ENCODE assay signal across 2 cellular contexts in the genomic region with DNA sequence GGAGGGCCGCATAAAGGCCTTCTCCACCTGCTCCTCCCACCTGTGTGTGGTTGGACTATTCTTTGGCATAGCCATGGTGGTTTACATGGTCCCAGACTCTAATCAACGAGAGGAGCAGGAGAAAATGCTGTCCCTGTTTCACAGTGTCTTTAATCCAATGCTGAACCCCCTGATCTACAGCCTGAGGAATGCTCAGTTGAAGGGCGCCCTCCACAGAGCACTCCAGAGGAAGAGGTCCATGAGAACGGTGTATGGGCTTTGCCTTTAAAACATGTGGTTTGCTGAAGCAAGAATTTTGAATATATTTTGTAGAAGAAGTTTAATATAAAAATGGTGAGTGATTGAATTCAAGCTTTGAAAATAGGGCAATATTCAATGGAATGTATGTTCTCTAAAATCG.
TF ChIP-seq lines count a peak whose summit lies in the region.

No MANE protein-coding gene starts in this region.

TF ChIP-seq in GM23338, 12 proteins besides CTCF, POLR2A, EP300 and RAD21 (continued from another document and continues in another):
- TF ChIP-seq, protein P1, sequence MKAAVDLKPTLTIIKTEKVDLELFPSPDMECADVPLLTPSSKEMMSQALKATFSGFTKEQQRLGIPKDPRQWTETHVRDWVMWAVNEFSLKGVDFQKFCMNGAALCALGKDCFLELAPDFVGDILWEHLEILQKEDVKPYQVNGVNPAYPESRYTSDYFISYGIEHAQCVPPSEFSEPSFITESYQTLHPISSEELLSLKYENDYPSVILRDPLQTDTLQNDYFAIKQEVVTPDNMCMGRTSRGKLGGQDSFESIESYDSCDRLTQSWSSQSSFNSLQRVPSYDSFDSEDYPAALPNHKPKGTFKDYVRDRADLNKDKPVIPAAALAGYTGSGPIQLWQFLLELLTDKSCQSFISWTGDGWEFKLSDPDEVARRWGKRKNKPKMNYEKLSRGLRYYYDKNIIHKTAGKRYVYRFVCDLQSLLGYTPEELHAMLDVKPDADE (IDR thresholded peaks at IDR 0.05) = no peak
- TF ChIP-seq, protein P2, sequence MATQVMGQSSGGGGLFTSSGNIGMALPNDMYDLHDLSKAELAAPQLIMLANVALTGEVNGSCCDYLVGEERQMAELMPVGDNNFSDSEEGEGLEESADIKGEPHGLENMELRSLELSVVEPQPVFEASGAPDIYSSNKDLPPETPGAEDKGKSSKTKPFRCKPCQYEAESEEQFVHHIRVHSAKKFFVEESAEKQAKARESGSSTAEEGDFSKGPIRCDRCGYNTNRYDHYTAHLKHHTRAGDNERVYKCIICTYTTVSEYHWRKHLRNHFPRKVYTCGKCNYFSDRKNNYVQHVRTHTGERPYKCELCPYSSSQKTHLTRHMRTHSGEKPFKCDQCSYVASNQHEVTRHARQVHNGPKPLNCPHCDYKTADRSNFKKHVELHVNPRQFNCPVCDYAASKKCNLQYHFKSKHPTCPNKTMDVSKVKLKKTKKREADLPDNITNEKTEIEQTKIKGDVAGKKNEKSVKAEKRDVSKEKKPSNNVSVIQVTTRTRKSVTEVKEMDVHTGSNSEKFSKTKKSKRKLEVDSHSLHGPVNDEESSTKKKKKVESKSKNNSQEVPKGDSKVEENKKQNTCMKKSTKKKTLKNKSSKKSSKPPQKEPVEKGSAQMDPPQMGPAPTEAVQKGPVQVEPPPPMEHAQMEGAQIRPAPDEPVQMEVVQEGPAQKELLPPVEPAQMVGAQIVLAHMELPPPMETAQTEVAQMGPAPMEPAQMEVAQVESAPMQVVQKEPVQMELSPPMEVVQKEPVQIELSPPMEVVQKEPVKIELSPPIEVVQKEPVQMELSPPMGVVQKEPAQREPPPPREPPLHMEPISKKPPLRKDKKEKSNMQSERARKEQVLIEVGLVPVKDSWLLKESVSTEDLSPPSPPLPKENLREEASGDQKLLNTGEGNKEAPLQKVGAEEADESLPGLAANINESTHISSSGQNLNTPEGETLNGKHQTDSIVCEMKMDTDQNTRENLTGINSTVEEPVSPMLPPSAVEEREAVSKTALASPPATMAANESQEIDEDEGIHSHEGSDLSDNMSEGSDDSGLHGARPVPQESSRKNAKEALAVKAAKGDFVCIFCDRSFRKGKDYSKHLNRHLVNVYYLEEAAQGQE (IDR thresholded peaks at IDR 0.05; ENCODE audit: unreplicated experiment) = no peak
- TF ChIP-seq CREB1 (CRISPR knock-in tag; IDR thresholded peaks at IDR 0.05; ENCODE audit: low read depth) = no peak
- no peak for TF ChIP-seq ZNF114 (CRISPR knock-in tag; IDR thresholded peaks at IDR 0.05)
- TF ChIP-seq POLR2AphosphoS5 (IDR thresholded peaks at IDR 0.05; ENCODE audit: low read depth) = no peak
- TF ChIP-seq, protein P3, sequence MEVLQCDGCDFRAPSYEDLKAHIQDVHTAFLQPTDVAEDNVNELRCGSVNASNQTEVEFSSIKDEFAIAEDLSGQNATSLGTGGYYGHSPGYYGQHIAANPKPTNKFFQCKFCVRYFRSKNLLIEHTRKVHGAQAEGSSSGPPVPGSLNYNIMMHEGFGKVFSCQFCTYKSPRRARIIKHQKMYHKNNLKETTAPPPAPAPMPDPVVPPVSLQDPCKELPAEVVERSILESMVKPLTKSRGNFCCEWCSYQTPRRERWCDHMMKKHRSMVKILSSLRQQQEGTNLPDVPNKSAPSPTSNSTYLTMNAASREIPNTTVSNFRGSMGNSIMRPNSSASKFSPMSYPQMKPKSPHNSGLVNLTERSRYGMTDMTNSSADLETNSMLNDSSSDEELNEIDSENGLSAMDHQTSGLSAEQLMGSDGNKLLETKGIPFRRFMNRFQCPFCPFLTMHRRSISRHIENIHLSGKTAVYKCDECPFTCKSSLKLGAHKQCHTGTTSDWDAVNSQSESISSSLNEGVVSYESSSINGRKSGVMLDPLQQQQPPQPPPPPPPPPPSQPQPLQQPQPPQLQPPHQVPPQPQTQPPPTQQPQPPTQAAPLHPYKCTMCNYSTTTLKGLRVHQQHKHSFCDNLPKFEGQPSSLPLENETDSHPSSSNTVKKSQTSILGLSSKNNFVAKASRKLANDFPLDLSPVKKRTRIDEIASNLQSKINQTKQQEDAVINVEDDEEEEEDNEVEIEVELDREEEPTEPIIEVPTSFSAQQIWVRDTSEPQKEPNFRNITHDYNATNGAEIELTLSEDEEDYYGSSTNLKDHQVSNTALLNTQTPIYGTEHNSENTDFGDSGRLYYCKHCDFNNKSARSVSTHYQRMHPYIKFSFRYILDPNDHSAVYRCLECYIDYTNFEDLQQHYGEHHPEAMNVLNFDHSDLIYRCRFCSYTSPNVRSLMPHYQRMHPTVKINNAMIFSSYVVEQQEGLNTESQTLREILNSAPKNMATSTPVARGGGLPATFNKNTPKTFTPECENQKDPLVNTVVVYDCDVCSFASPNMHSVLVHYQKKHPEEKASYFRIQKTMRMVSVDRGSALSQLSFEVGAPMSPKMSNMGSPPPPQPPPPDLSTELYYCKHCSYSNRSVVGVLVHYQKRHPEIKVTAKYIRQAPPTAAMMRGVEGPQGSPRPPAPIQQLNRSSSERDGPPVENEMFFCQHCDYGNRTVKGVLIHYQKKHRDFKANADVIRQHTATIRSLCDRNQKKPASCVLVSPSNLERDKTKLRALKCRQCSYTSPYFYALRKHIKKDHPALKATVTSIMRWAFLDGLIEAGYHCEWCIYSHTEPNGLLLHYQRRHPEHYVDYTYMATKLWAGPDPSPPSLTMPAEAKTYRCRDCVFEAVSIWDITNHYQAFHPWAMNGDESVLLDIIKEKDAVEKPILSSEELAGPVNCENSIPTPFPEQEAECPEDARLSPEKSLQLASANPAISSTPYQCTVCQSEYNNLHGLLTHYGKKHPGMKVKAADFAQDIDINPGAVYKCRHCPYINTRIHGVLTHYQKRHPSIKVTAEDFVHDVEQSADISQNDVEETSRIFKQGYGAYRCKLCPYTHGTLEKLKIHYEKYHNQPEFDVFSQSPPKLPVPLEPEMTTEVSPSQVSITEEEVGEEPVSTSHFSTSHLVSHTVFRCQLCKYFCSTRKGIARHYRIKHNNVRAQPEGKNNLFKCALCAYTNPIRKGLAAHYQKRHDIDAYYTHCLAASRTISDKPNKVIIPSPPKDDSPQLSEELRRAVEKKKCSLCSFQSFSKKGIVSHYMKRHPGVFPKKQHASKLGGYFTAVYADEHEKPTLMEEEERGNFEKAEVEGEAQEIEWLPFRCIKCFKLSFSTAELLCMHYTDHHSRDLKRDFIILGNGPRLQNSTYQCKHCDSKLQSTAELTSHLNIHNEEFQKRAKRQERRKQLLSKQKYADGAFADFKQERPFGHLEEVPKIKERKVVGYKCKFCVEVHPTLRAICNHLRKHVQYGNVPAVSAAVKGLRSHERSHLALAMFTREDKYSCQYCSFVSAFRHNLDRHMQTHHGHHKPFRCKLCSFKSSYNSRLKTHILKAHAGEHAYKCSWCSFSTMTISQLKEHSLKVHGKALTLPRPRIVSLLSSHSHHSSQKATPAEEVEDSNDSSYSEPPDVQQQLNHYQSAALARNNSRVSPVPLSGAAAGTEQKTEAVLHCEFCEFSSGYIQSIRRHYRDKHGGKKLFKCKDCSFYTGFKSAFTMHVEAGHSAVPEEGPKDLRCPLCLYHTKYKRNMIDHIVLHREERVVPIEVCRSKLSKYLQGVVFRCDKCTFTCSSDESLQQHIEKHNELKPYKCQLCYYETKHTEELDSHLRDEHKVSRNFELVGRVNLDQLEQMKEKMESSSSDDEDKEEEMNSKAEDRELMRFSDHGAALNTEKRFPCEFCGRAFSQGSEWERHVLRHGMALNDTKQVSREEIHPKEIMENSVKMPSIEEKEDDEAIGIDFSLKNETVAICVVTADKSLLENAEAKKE (CRISPR knock-in tag; IDR thresholded peaks at IDR 0.05) = no peak
- no peak for TF ChIP-seq EZH2 (IDR thresholded peaks at IDR 0.05; ENCODE audit: low read depth, unreplicated experiment)
- no peak for TF ChIP-seq NANOG (IDR thresholded peaks at IDR 0.05; ENCODE audit: borderline replicate concordance)
- no peak for TF ChIP-seq EZH2phosphoT487 (IDR thresholded peaks at IDR 0.05; ENCODE audit: unreplicated experiment)
- no peak for TF ChIP-seq JUNB (IDR thresholded peaks at IDR 0.05; ENCODE audit: unreplicated experiment)

TF ChIP-seq in WTC11, 78 proteins besides CTCF, POLR2A, EP300 and RAD21 (continued from another document):
- TF ChIP-seq, protein P4, sequence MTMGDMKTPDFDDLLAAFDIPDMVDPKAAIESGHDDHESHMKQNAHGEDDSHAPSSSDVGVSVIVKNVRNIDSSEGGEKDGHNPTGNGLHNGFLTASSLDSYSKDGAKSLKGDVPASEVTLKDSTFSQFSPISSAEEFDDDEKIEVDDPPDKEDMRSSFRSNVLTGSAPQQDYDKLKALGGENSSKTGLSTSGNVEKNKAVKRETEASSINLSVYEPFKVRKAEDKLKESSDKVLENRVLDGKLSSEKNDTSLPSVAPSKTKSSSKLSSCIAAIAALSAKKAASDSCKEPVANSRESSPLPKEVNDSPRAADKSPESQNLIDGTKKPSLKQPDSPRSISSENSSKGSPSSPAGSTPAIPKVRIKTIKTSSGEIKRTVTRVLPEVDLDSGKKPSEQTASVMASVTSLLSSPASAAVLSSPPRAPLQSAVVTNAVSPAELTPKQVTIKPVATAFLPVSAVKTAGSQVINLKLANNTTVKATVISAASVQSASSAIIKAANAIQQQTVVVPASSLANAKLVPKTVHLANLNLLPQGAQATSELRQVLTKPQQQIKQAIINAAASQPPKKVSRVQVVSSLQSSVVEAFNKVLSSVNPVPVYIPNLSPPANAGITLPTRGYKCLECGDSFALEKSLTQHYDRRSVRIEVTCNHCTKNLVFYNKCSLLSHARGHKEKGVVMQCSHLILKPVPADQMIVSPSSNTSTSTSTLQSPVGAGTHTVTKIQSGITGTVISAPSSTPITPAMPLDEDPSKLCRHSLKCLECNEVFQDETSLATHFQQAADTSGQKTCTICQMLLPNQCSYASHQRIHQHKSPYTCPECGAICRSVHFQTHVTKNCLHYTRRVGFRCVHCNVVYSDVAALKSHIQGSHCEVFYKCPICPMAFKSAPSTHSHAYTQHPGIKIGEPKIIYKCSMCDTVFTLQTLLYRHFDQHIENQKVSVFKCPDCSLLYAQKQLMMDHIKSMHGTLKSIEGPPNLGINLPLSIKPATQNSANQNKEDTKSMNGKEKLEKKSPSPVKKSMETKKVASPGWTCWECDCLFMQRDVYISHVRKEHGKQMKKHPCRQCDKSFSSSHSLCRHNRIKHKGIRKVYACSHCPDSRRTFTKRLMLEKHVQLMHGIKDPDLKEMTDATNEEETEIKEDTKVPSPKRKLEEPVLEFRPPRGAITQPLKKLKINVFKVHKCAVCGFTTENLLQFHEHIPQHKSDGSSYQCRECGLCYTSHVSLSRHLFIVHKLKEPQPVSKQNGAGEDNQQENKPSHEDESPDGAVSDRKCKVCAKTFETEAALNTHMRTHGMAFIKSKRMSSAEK (CRISPR knock-in tag; IDR thresholded peaks at IDR 0.05; ENCODE audit: borderline replicate concordance) = no peak
- TF ChIP-seq SP1 (CRISPR knock-in tag; conservative IDR thresholded peaks at IDR 0.05) (no peak), OVOL2 (CRISPR knock-in tag; IDR thresholded peaks at IDR 0.05; ENCODE audit: borderline replicate concordance) (no peak), TEAD4 (CRISPR knock-in tag; IDR thresholded peaks at IDR 0.05) (no peak), TP53 (CRISPR knock-in tag; IDR thresholded peaks at IDR 0.05) (no peak), PRRX2 (CRISPR knock-in tag; IDR thresholded peaks at IDR 0.05) (no peak), ZNF219 (CRISPR knock-in tag; IDR thresholded peaks at IDR 0.05; ENCODE audit: borderline replicate concordance) (no peak)
- TF ChIP-seq, protein P5, sequence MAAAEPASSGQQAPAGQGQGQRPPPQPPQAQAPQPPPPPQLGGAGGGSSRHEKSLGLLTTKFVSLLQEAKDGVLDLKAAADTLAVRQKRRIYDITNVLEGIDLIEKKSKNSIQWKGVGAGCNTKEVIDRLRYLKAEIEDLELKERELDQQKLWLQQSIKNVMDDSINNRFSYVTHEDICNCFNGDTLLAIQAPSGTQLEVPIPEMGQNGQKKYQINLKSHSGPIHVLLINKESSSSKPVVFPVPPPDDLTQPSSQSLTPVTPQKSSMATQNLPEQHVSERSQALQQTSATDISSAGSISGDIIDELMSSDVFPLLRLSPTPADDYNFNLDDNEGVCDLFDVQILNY (CRISPR knock-in tag; IDR thresholded peaks at IDR 0.05) = no peak
- TF ChIP-seq, protein P6, sequence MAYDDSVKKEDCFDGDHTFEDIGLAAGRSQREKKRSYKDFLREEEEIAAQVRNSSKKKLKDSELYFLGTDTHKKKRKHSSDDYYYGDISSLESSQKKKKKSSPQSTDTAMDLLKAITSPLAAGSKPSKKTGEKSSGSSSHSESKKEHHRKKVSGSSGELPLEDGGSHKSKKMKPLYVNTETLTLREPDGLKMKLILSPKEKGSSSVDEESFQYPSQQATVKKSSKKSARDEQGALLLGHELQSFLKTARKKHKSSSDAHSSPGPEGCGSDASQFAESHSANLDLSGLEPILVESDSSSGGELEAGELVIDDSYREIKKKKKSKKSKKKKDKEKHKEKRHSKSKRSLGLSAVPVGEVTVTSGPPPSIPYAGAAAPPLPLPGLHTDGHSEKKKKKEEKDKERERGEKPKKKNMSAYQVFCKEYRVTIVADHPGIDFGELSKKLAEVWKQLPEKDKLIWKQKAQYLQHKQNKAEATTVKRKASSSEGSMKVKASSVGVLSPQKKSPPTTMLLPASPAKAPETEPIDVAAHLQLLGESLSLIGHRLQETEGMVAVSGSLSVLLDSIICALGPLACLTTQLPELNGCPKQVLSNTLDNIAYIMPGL (CRISPR knock-in tag; IDR thresholded peaks at IDR 0.05) = no peak
- TF ChIP-seq, protein P7, sequence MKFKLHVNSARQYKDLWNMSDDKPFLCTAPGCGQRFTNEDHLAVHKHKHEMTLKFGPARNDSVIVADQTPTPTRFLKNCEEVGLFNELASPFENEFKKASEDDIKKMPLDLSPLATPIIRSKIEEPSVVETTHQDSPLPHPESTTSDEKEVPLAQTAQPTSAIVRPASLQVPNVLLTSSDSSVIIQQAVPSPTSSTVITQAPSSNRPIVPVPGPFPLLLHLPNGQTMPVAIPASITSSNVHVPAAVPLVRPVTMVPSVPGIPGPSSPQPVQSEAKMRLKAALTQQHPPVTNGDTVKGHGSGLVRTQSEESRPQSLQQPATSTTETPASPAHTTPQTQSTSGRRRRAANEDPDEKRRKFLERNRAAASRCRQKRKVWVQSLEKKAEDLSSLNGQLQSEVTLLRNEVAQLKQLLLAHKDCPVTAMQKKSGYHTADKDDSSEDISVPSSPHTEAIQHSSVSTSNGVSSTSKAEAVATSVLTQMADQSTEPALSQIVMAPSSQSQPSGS (CRISPR knock-in tag; IDR thresholded peaks at IDR 0.05; ENCODE audit: borderline replicate concordance, low read depth) = no peak
- TF ChIP-seq, protein P8, sequence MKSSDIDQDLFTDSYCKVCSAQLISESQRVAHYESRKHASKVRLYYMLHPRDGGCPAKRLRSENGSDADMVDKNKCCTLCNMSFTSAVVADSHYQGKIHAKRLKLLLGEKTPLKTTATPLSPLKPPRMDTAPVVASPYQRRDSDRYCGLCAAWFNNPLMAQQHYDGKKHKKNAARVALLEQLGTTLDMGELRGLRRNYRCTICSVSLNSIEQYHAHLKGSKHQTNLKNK (CRISPR knock-in tag; IDR thresholded peaks at IDR 0.05) = no peak
